14 cellular contexts compared by ENCODE assay signal in the genomic region with DNA sequence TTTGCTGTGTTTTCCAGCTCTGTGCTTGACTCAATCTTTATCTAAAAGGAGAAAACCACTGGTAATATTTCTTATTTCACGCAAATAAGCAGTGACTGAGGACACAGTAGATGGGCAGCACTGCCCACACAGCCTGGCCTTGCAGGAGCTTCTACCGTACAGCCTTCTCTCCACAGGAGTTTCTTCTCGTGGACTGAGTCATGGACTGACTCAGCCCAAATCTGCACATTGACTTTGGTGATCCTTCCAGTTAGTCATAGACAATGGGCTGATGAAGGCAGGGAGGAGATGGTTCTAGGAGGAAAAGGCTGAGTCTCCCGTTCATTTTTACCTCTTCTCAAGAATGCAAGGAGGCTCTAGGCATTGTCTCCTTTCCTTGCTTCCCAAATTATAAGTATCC.
DNase-seq lines count a peak whose midpoint lies in the region; ATAC-seq, FAIRE-seq and TF ChIP-seq lines count a peak whose summit lies in the region.
"Had no signal": no experiment of that assay in that cellular context is flagged by ENCODE, and none has a peak within 500 bp of the region (broad histone marks: within the 10 kb centered on the region; RNA-seq: fewer than 3 reads in every experiment).

No MANE protein-coding gene starts in this region.

- H3K9me3 Mint-ChIP-seq in mesothelial cell of epicardium = no peaks in the 10 kb centered on the region
- no peaks in the 10 kb centered on the region for H3K9me3 Mint-ChIP-seq in activated CD8-positive, alpha-beta T cell treated with anti-CD3 and anti-CD28 coated beads for 36 hours

- FAIRE-seq in endothelial cell of umbilical vein (lab: Jason Lieb, UNC) = peak; percentile 79
- FAIRE-seq: colon had no signal

- H3K27me3 ChIP-seq in Panc1 (ENCODE audit: control insufficient read depth, insufficient read depth, low read length) = no peaks in the 10 kb centered on the region
- no peaks in the 10 kb centered on the region for H3K27me3 ChIP-seq in endothelial cell of umbilical vein (ENCODE audit: control insufficient read depth in 2 of 2, insufficient read depth in 2 of 2, low read length in 2 of 2)
- no peaks in the 10 kb centered on the region for H3K27me3 ChIP-seq in osteoblast (ENCODE audit: insufficient read depth, low read length)
- no peaks in the 10 kb centered on the region for H3K27me3 ChIP-seq in esophagus muscularis mucosa

- H3K4me3 Mint-ChIP-seq in mesothelial cell of epicardium = no peak overlapping the region
- H3K4me3 Mint-ChIP-seq in activated CD8-positive, alpha-beta T cell treated with anti-CD3 and anti-CD28 coated beads for 36 hours = no peak overlapping the region

- WGBS in esophagus muscularis mucosa = 74% methylated on average over 4 of the region's 4 CpGs

- H3K9ac ChIP-seq in endothelial cell of umbilical vein (replicated peaks; ENCODE audit: extremely low read depth, insufficient read depth, low read length) = no peak overlapping the region

- H3K27ac Mint-ChIP-seq in mesothelial cell of epicardium = no peak overlapping the region
- no peak overlapping the region for H3K27ac Mint-ChIP-seq in activated CD8-positive, alpha-beta T cell treated with anti-CD3 and anti-CD28 coated beads for 36 hours

- peak; percentile 71; the same call in 1 of the 2 replicates for ATAC-seq in Panc1
- no peak for ATAC-seq in activated CD8-positive, alpha-beta T cell treated with anti-CD3 and anti-CD28 coated beads for 36 hours
- ATAC-seq: sciatic nerve had no signal

- no TSS peak for BruUV-seq in Panc1 (replicated peaks; lab: Mats Ljungman, UMichigan)
- no TSS peak for BruUV-seq in endothelial cell of umbilical vein (replicated peaks; lab: Mats Ljungman, UMichigan)

- CTCF ChIA-PET in Panc1 (lab: Charles Lee) = no interaction called here
- CTCF ChIA-PET in endothelial cell of umbilical vein (lab: Charles Lee) = interaction anchor here (0.6 to 1.3 kb wide), 3 partner anchors 14 to 100 kb away, joined by 3 to 8 read pairs (median 3); no protein-coding TSS in a partner anchor
- CTCF ChIA-PET in activated CD8-positive, alpha-beta T cell treated with anti-CD3 and anti-CD28 coated beads for 36 hours (lab: Charles Lee) = interaction anchor here (1.4 kb wide), 1 partner anchor 899 kb away, joined by 3 read pairs; no protein-coding TSS in a partner anchor

- POLR2A ChIA-PET in Panc1 (lab: Charles Lee) = no interaction called here
- POLR2A ChIA-PET in endothelial cell of umbilical vein (lab: Charles Lee) = no interaction called here
- POLR2A ChIA-PET in activated CD8-positive, alpha-beta T cell treated with anti-CD3 and anti-CD28 coated beads for 36 hours (lab: Charles Lee) = no interaction called here

- no peaks in the 10 kb centered on the region for H3K36me3 Mint-ChIP-seq in mesothelial cell of epicardium
- no peaks in the 10 kb centered on the region for H3K36me3 Mint-ChIP-seq in activated CD8-positive, alpha-beta T cell treated with anti-CD3 and anti-CD28 coated beads for 36 hours (ENCODE audit: low read depth)

- no peak overlapping the region for H3K27ac ChIP-seq in Panc1 (ENCODE audit: low read length)
- peak overlapping the region; percentile 3 for H3K27ac ChIP-seq in endothelial cell of umbilical vein (ENCODE audit: insufficient read depth, low read depth, low read length)
- H3K27ac ChIP-seq in osteoblast (ENCODE audit: low read depth, low read length) = no peak overlapping the region
- no peak overlapping the region for H3K27ac ChIP-seq in esophagus muscularis mucosa (replicated peaks in 1 of 4)

- H3K27me3 Mint-ChIP-seq in mesothelial cell of epicardium (ENCODE audit: low read depth) = no peaks in the 10 kb centered on the region
- H3K27me3 Mint-ChIP-seq in activated CD8-positive, alpha-beta T cell treated with anti-CD3 and anti-CD28 coated beads for 36 hours = peaks cover 2% of the 10 kb centered on the region

- no peak for TF ChIP-seq EP300 in esophagus muscularis mucosa (IDR thresholded peaks at IDR 0.05)

- no peaks in the 10 kb centered on the region for H3K9me1 ChIP-seq in endothelial cell of umbilical vein (replicated peaks; ENCODE audit: control insufficient read depth, extremely low read depth, insufficient read depth, low read length)

- DNase-seq in EL (peak; percentile 76), Panc1 (ENCODE audit: low read depth, low spot score) (peak; percentile 25), endothelial cell of umbilical vein (ENCODE audit: low read depth, low spot score) (peak; percentile 74), osteoblast (ENCODE audit: insufficient read length, low spot score, missing footprints) (peak; percentile 89), esophagus muscularis mucosa (ENCODE audit: extremely low spot score) (no peak), mesothelial cell of epicardium (ENCODE audit: low spot score in 2 of 2, unreplicated experiment in 2 of 2) (no peak), cerebellum (ENCODE audit: low spot score) (no peak)
- no peak for DNase-seq in activated CD8-positive, alpha-beta T cell treated with anti-CD3 and anti-CD28 coated beads for 36 hours
- DNase-seq: activated CD4-positive, alpha-beta T cell treated with anti-CD3 and anti-CD28 coated beads for 48 hours; Calu3; NCI-H1092; NCI-H748 treated with DMSO at 0.1 percent for 48 hours had no signal

- intact Hi-C loops in Panc1 (cut with micrococcal nuclease; ENCODE audit: unreplicated experiment) = no loop called here
- intact Hi-C loops in endothelial cell of umbilical vein (cut with micrococcal nuclease) = loop anchor here (2.0 kb wide), 2 partner anchors 45 to 55 kb away; no protein-coding TSS in a partner anchor
- intact Hi-C loops in esophagus muscularis mucosa (cut with DNase I) = no loop called here
- intact Hi-C loops in activated CD8-positive, alpha-beta T cell treated with anti-CD3 and anti-CD28 coated beads for 36 hours (cut with micrococcal nuclease) = no loop called here

- in situ Hi-C loops in Panc1 (cut with HindIII; ENCODE audit: low pct_unique_long_range_greater_than_20kb, low sequenced_read_pairs) = no loop called here

- TF ChIP-seq CTCF in Panc1 (IDR thresholded peaks at IDR 0.05) = no peak
- no peak for TF ChIP-seq CTCF in endothelial cell of umbilical vein (IDR thresholded peaks at IDR 0.05; ENCODE audit: extremely low read depth in 1 of 2, insufficient read depth in 1 of 2, low read depth in 1 of 2, low read length in 2 of 2)
- TF ChIP-seq CTCF in osteoblast (IDR thresholded peaks at IDR 0.05; ENCODE audit: extremely low read depth, low read depth, low read length) = no peak
- TF ChIP-seq CTCF in esophagus muscularis mucosa (IDR thresholded peaks at IDR 0.05) = no peak
- TF ChIP-seq CTCF in mesothelial cell of epicardium (IDR thresholded peaks at IDR 0.05; ENCODE audit: unreplicated experiment) = no peak
- no peak for TF ChIP-seq CTCF in activated CD8-positive, alpha-beta T cell treated with anti-CD3 and anti-CD28 coated beads for 36 hours (IDR thresholded peaks at IDR 0.05)

- H3K79me2 ChIP-seq in endothelial cell of umbilical vein (ENCODE audit: control insufficient read depth, insufficient read depth, low read length) (no peaks in the 10 kb centered on the region), osteoblast (ENCODE audit: insufficient read depth, low read length) (no peaks in the 10 kb centered on the region)

- no peaks in the 10 kb centered on the region for H3K9me3 ChIP-seq in Panc1 (ENCODE audit: control insufficient read depth, insufficient read depth, low read depth, low read length)
- no peaks in the 10 kb centered on the region for H3K9me3 ChIP-seq in endothelial cell of umbilical vein (replicated peaks; ENCODE audit: control insufficient read depth, insufficient read depth, low read length)
- no peaks in the 10 kb centered on the region for H3K9me3 ChIP-seq in osteoblast (ENCODE audit: low read depth, low read length)
- H3K9me3 ChIP-seq in esophagus muscularis mucosa = no peaks in the 10 kb centered on the region

- H2AFZ ChIP-seq in endothelial cell of umbilical vein (ENCODE audit: low read depth, low read length) (no peak overlapping the region), osteoblast (ENCODE audit: low read length) (peak overlapping the region; percentile 2)

- H3K4me1 ChIP-seq in Panc1 (ENCODE audit: control insufficient read depth, insufficient read depth, low read length) = no peaks in the 10 kb centered on the region
- H3K4me1 ChIP-seq in endothelial cell of umbilical vein (ENCODE audit: control insufficient read depth, extremely low read depth, insufficient read depth, low read length) = peaks cover 9% of the 10 kb centered on the region
- peaks cover 7% of the 10 kb centered on the region for H3K4me1 ChIP-seq in osteoblast (ENCODE audit: insufficient read depth, low read length)
- no peaks in the 10 kb centered on the region for H3K4me1 ChIP-seq in esophagus muscularis mucosa

- peaks cover 17% of the 10 kb centered on the region for H3K4me1 Mint-ChIP-seq in mesothelial cell of epicardium
- no peaks in the 10 kb centered on the region for H3K4me1 Mint-ChIP-seq in activated CD8-positive, alpha-beta T cell treated with anti-CD3 and anti-CD28 coated beads for 36 hours (ENCODE audit: low read depth)

- no peaks in the 10 kb centered on the region for H3K36me3 ChIP-seq in Panc1 (ENCODE audit: control insufficient read depth, insufficient read depth, low read length)
- H3K36me3 ChIP-seq in endothelial cell of umbilical vein (ENCODE audit: control insufficient read depth in 2 of 2, extremely low read depth in 1 of 2, insufficient read depth in 2 of 2, low read length in 2 of 2) = peaks cover 0 to 5% of the 10 kb centered on the region in 2 experiments
- no peaks in the 10 kb centered on the region for H3K36me3 ChIP-seq in osteoblast (ENCODE audit: insufficient read depth, low read length)
- peaks cover 0 to 31% (median 10%) of the 10 kb centered on the region in 4 donors for H3K36me3 ChIP-seq in esophagus muscularis mucosa

- TF ChIP-seq POLR2A in endothelial cell of umbilical vein (IDR thresholded peaks at IDR 0.05; ENCODE audit: low read depth, low read length) (no peak), esophagus muscularis mucosa (IDR thresholded peaks at IDR 0.05; ENCODE audit: low read depth) (no peak)

- H3K4me3 ChIP-seq in Panc1 (ENCODE audit: low read depth in 2 of 2, low read length in 2 of 2) (no peak overlapping the region), endothelial cell of umbilical vein (replicated peaks in 1 of 3; ENCODE audit: insufficient read depth in 1 of 3, low read depth in 1 of 3, low read length in 3 of 3) (no peak overlapping the region), osteoblast (ENCODE audit: insufficient read depth, low read length) (no peak overlapping the region), esophagus muscularis mucosa (no peak overlapping the region)

- no peaks in the 10 kb centered on the region for H4K20me1 ChIP-seq in endothelial cell of umbilical vein (replicated peaks; ENCODE audit: control insufficient read depth, extremely low read depth, insufficient read depth, low read length)
- no peaks in the 10 kb centered on the region for H4K20me1 ChIP-seq in osteoblast (ENCODE audit: insufficient read depth, low read length)

- H3K4me2 ChIP-seq in endothelial cell of umbilical vein (ENCODE audit: insufficient read depth, low read length) (no peak overlapping the region), osteoblast (ENCODE audit: insufficient read depth, low read length) (peak overlapping the region; percentile 3)

- dilution Hi-C loops in endothelial cell of umbilical vein (cut with MboI; ENCODE audit: extremely low pct_ligation_motif_present, low sequenced_read_pairs) = no loop called here

TF ChIP-seq in endothelial cell of umbilical vein, 7 proteins besides CTCF, POLR2A, EP300 and RAD21 (continues in another document):
- peak; percentile 97 for TF ChIP-seq FOS (IDR thresholded peaks at IDR 0.05; ENCODE audit: borderline replicate concordance, insufficient read depth, low read length)

Comparison
In these comparisons a context has a peak if more than half of its experiments do, and no peak if none do; other contexts are left out.
1. DNase-seq: peak in EL (single experiment), Panc1 (single experiment), endothelial cell of umbilical vein (single experiment) and osteoblast (single experiment); none in esophagus muscularis mucosa (single experiment), mesothelial cell of epicardium (0 of 2), activated CD8-positive, alpha-beta T cell treated with anti-CD3 and anti-CD28 coated beads for 36 hours (single experiment) and cerebellum (single experiment).